In the genomic region with DNA sequence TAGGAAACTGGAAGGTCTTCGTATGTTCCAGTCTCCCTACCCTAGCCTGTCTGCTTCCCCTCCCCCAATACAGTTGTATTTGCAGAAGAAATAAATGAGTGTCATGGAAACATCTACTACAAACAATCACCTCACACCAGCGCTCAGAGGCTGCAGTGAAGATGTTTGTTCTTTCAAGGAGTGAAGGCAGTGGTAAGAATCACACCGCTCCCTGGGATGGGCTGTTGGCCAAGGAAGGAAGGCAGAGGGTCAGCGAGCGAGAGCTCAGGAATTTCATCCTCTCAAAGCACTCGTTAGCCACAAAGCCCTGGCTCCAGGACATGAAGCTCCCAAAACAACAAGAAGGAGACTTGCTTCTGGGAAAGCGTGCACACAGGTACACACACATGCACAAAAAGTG, we compare ENCODE assay signal across 1 cellular context.
TF ChIP-seq lines count a peak whose summit lies in the region.

No MANE protein-coding gene starts in this region.

TF ChIP-seq in SK-N-SH, 30 proteins besides CTCF, POLR2A, EP300 and RAD21 (continued from another document):
- no peak for TF ChIP-seq SMC3 (IDR thresholded peaks at IDR 0.05; ENCODE audit: low read depth, low read length)
- no peak for TF ChIP-seq CHD2 (IDR thresholded peaks at IDR 0.05; ENCODE audit: low read length, partially characterized antibody)
